Comparison of ENCODE assay signal across 15 cellular contexts in genomic region chr2:23662941-23663729, GRCh38.
DNase-seq lines count a peak whose midpoint lies in the region; FAIRE-seq and TF ChIP-seq lines count a peak whose summit lies in the region.
"Had no signal": no experiment of that assay in that cellular context is flagged by ENCODE, and none has a peak within 500 bp of the region (broad histone marks: within the 10 kb centered on the region; RNA-seq: fewer than 3 reads in every experiment).

No MANE protein-coding gene starts in this region.

- H3K4me1 ChIP-seq in GM23248 (ENCODE audit: insufficient read depth) (peaks cover 6% of the 10 kb centered on the region; the same call in 1 of the 2 replicates), colonic mucosa (no peaks in the 10 kb centered on the region), subcutaneous abdominal adipose tissue (ENCODE audit: control insufficient read depth in 5 of 5, insufficient read depth in 5 of 5, low read length in 5 of 5) (peaks cover 2 to 18% (median 12%) of the 10 kb centered on the region in 5 donors), small intestine (ENCODE audit: control insufficient read depth in 2 of 2, insufficient read depth in 1 of 2, low read depth in 1 of 2, low read length in 1 of 2) (peaks cover 0 to 4% of the 10 kb centered on the region in 2 donors)

- intact Hi-C loops in colonic mucosa (cut with DNase I): no loop called here
- intact Hi-C loops in activated naive CD4-positive, alpha-beta T cell treated with anti-CD3 and anti-CD28 coated beads for 36 hours (cut with micrococcal nuclease): no loop called here

- no peaks in the 10 kb centered on the region for H3K9me3 Mint-ChIP-seq in activated naive CD4-positive, alpha-beta T cell treated with anti-CD3 and anti-CD28 coated beads for 36 hours
- H3K9me3 Mint-ChIP-seq: activated naive CD4-positive, alpha-beta T cell treated with anti-CD3 and anti-CD28 coated beads, Interleukin-2, amount 50 U/mL, for 24 hours; type B pancreatic cell had no signal

- H3K4me3 ChIP-seq in GM23248 (peak overlapping the region; percentile 63), colonic mucosa (no peak overlapping the region), subcutaneous abdominal adipose tissue (ENCODE audit: low read depth in 1 of 5, low read length in 5 of 5) (peak overlapping the region; percentile 48 to 56 (median 52)), small intestine (ENCODE audit: low read depth in 1 of 2, low read length in 2 of 2) (no peak overlapping the region)

- no peaks in the 10 kb centered on the region for H3K9me2 ChIP-seq in GM23248 (ENCODE audit: insufficient read depth)

- H3K27ac Mint-ChIP-seq in activated naive CD4-positive, alpha-beta T cell treated with anti-CD3 and anti-CD28 coated beads for 36 hours: no peak overlapping the region
- H3K27ac Mint-ChIP-seq: activated naive CD4-positive, alpha-beta T cell treated with anti-CD3 and anti-CD28 coated beads, Interleukin-2, amount 50 U/mL, for 24 hours; type B pancreatic cell had no signal

- H2AFZ ChIP-seq in GM23248: peak overlapping the region; percentile 58

- H3F3A ChIP-seq in GM23248 (ENCODE audit: insufficient read depth): no peaks in the 10 kb centered on the region

- H3K79me2 ChIP-seq in GM23248 (ENCODE audit: insufficient read depth): no peaks in the 10 kb centered on the region

- H3K27me3 ChIP-seq in GM23248 (replicated peaks; ENCODE audit: insufficient read depth) (no peaks in the 10 kb centered on the region), colonic mucosa (no peaks in the 10 kb centered on the region), subcutaneous abdominal adipose tissue (ENCODE audit: control insufficient read depth in 5 of 5, insufficient read depth in 4 of 5, low read length in 5 of 5) (peaks cover 0 to 5% (median 0%) of the 10 kb centered on the region in 5 donors), small intestine (ENCODE audit: control insufficient read depth in 2 of 2, insufficient read depth in 2 of 2, low read length in 2 of 2) (no peaks in the 10 kb centered on the region)

- 28 to 34% methylated on average over 41 of the region's 43 CpGs for WGBS in GM23248 (ENCODE audit: low coverage in 1 of 2, low lambda C conversion rate in 2 of 2, missing lambda C conversion rate in 2 of 2), 2 experiments
- WGBS in small intestine, 3 donors: 23 to 27% (median 26%) methylated on average over 41 to 43 of the region's 43 CpGs

- H3K9me3 ChIP-seq in GM23248 (ENCODE audit: low read depth): no peaks in the 10 kb centered on the region
- no peaks in the 10 kb centered on the region for H3K9me3 ChIP-seq in colonic mucosa
- H3K9me3 ChIP-seq in subcutaneous abdominal adipose tissue (ENCODE audit: control insufficient read depth in 5 of 5, low read length in 5 of 5): no peaks in the 10 kb centered on the region
- no peaks in the 10 kb centered on the region for H3K9me3 ChIP-seq in small intestine (ENCODE audit: control insufficient read depth, low read depth)

- in situ Hi-C loops in GM23248 (cut with MboI): no loop called here

- H3K4me1 Mint-ChIP-seq in activated naive CD4-positive, alpha-beta T cell treated with anti-CD3 and anti-CD28 coated beads for 36 hours (ENCODE audit: low read depth): peaks cover 5% of the 10 kb centered on the region

- no peaks in the 10 kb centered on the region for H3K36me3 Mint-ChIP-seq in activated naive CD4-positive, alpha-beta T cell treated with anti-CD3 and anti-CD28 coated beads for 36 hours (ENCODE audit: low read depth)

- H3K27ac ChIP-seq in GM23248: no peak overlapping the region
- H3K27ac ChIP-seq in colonic mucosa: no peak overlapping the region
- H3K27ac ChIP-seq in subcutaneous abdominal adipose tissue (ENCODE audit: low read depth, low read length): no peak overlapping the region
- H3K27ac ChIP-seq in small intestine (ENCODE audit: low read depth in 1 of 2, low read length in 1 of 2): no peak overlapping the region
- H3K27ac ChIP-seq: RWPE1 had no signal

- H3K36me3 ChIP-seq in GM23248 (ENCODE audit: low read depth) (no peaks in the 10 kb centered on the region), colonic mucosa (no peaks in the 10 kb centered on the region), subcutaneous abdominal adipose tissue (ENCODE audit: control insufficient read depth in 5 of 5, insufficient read depth in 5 of 5, low read length in 5 of 5) (peaks cover 0 to 4% (median 0%) of the 10 kb centered on the region in 5 donors), small intestine (ENCODE audit: control insufficient read depth in 2 of 2, insufficient read depth in 2 of 2, low read length in 2 of 2) (no peaks in the 10 kb centered on the region)

- peak overlapping the region; percentile 37; the same call in 1 of the 2 replicates for H3K9ac ChIP-seq in GM23248
- no peak overlapping the region for H3K9ac ChIP-seq in colonic mucosa (ENCODE audit: low read depth in 2 of 2, low read length in 2 of 2)
- peak overlapping the region in 1 of 5 donors; percentile 46 for H3K9ac ChIP-seq in subcutaneous abdominal adipose tissue (ENCODE audit: low read length in 5 of 5)

- no peak overlapping the region for H3K4me3 Mint-ChIP-seq in activated naive CD4-positive, alpha-beta T cell treated with anti-CD3 and anti-CD28 coated beads for 36 hours
- H3K4me3 Mint-ChIP-seq: activated naive CD4-positive, alpha-beta T cell treated with anti-CD3 and anti-CD28 coated beads, Interleukin-2, amount 50 U/mL, for 24 hours; type B pancreatic cell had no signal

- no peaks in the 10 kb centered on the region for H4K20me1 ChIP-seq in GM23248 (ENCODE audit: insufficient read depth)

- DNase-seq in GM23248 (peak; percentile 54), colonic mucosa (peak; percentile 22), iPS-NIHi11 (ENCODE audit: low spot score) (peak; percentile 33), NOMO-1 (lab: John Stamatoyannopoulos, UW; ENCODE audit: unreplicated experiment in 2 of 2) (no peak), small intestine (no peak)
- no peak for DNase-seq in activated naive CD4-positive, alpha-beta T cell treated with anti-CD3 and anti-CD28 coated beads for 36 hours
- DNase-seq in activated naive CD4-positive, alpha-beta T cell (lab: John Stamatoyannopoulos, UW): no peak
- DNase-seq: activated CD4-positive, CD25-positive, alpha-beta regulatory T cell; DMS 273 treated with DMSO at 0.1 percent for 48 hours; NCI-H1694 had no signal

- CTCF ChIA-PET in activated naive CD4-positive, alpha-beta T cell treated with anti-CD3 and anti-CD28 coated beads for 36 hours (lab: Charles Lee): no interaction called here

- TF ChIP-seq CTCF in colonic mucosa (IDR thresholded peaks at IDR 0.05): no peak

- H3K27me3 Mint-ChIP-seq in activated naive CD4-positive, alpha-beta T cell treated with anti-CD3 and anti-CD28 coated beads for 36 hours (ENCODE audit: low read depth): peaks cover 5% of the 10 kb centered on the region
- H3K27me3 Mint-ChIP-seq: activated naive CD4-positive, alpha-beta T cell treated with anti-CD3 and anti-CD28 coated beads, Interleukin-2, amount 50 U/mL, for 24 hours; type B pancreatic cell had no signal

- FAIRE-seq in small intestine (lab: Jason Lieb, UNC): no peak
- FAIRE-seq: H54 had no signal

- peak overlapping the region; percentile 55 for H3K4me2 ChIP-seq in GM23248 (ENCODE audit: unreplicated experiment)

Comparison
In these comparisons a context has a peak if more than half of its experiments do, and no peak if none do; other contexts are left out.
1. DNase-seq: peak in GM23248 (single experiment), colonic mucosa (single experiment) and iPS-NIHi11 (single experiment); none in activated naive CD4-positive, alpha-beta T cell treated with anti-CD3 and anti-CD28 coated beads for 36 hours (single experiment), NOMO-1 (0 of 2), small intestine (single experiment) and activated naive CD4-positive, alpha-beta T cell (0 of 4).
2. H3K4me3 ChIP-seq: peak in GM23248 (single experiment) and subcutaneous abdominal adipose tissue (5 of 5); none in colonic mucosa (single experiment) and small intestine (0 of 2).